ENCODE assay signal across 8 cellular contexts in genomic region chrX:118975831-118976598, GRCh38. TPM values are rescaled to one million over a fixed set of nuclear protein-coding genes. Genes with fewer than 3 reads are reported as not detected.
DNase-seq lines count a peak whose midpoint lies in the region; ATAC-seq and TF ChIP-seq lines count a peak whose summit lies in the region.

No MANE protein-coding gene starts in this region.

- POLR2A ChIA-PET in A673 (lab: Charles Lee; ENCODE audit: low non-redundant PET) = no interaction called here

- H3K9me3 ChIP-seq in A673 (ENCODE audit: low read depth, low read length, poor library complexity, severe bottlenecking) (no peaks in the 10 kb centered on the region), adrenal gland (replicated peaks in 1 of 3) (no peaks in the 10 kb centered on the region), right atrium auricular region (no peaks in the 10 kb centered on the region)

- ATAC-seq in GM21619 (IDR thresholded peaks at IDR 0.05; ENCODE audit: unreplicated experiment) (no peak), HG03139 (IDR thresholded peaks at IDR 0.05; ENCODE audit: unreplicated experiment) (no peak)

- H3K27me3 ChIP-seq in A673 (replicated peaks; ENCODE audit: insufficient read depth, low read depth, low read length, poor library complexity) = peaks cover 67% of the 10 kb centered on the region
- peaks cover 5% of the 10 kb centered on the region for H3K27me3 ChIP-seq in adrenal gland
- H3K27me3 ChIP-seq in right atrium auricular region = no peaks in the 10 kb centered on the region

- TF ChIP-seq CTCF in A673 (conservative IDR thresholded peaks at IDR 0.05; ENCODE audit: low read depth, low read length) (no peak), adrenal gland (IDR thresholded peaks at IDR 0.05) (no peak), right atrium auricular region (IDR thresholded peaks at IDR 0.05) (no peak), retinal pigment epithelial cell (conservative IDR thresholded peaks at IDR 0.05; ENCODE audit: low read depth, low read length) (no peak)

- DNase-seq in A673 (ENCODE audit: low spot score) = peak; percentile 10
- DNase-seq in HS-27A (ENCODE audit: low read depth) = peak; percentile 46
- DNase-seq in T follicular helper cell (ENCODE audit: low read depth) = peak; percentile 40
- peak; percentile 84 to 91 (median 89) for DNase-seq in adrenal gland
- peak; percentile 90 for DNase-seq in right atrium auricular region (ENCODE audit: low spot score)
- no peak for DNase-seq in retinal pigment epithelial cell (ENCODE audit: low read depth)

- no peaks in the 10 kb centered on the region for H3K4me1 ChIP-seq in A673 (ENCODE audit: insufficient read depth, low read length, poor library complexity, severe bottlenecking)
- peaks cover 4 to 12% of the 10 kb centered on the region in 2 donors for H3K4me1 ChIP-seq in adrenal gland (replicated peaks in 1 of 2)
- H3K4me1 ChIP-seq in right atrium auricular region = peaks cover 0 to 19% of the 10 kb centered on the region in 2 donors

- intact Hi-C loops in A673 (cut with micrococcal nuclease; ENCODE audit: unreplicated experiment) = no loop called here
- intact Hi-C loops in adrenal gland (cut with DNase I) = no loop called here

- no TSS peak for BruUV-seq in A673 (replicated peaks; lab: Mats Ljungman, UMichigan)

- peak overlapping the region; percentile 39 for H3K4me3 ChIP-seq in A673 (ENCODE audit: low read depth, low read length, poor library complexity, severe bottlenecking)
- peak overlapping the region in 2 of 4 donors; percentile 23 to 38 for H3K4me3 ChIP-seq in adrenal gland
- peak overlapping the region; percentile 62 to 65 for H3K4me3 ChIP-seq in right atrium auricular region
- peak overlapping the region; percentile 47 for H3K4me3 ChIP-seq in retinal pigment epithelial cell (ENCODE audit: low read length)

- H3K27ac ChIP-seq in A673 (ENCODE audit: low read depth, low read length, poor library complexity, severe bottlenecking) (no peak overlapping the region), adrenal gland (peak overlapping the region in 4 of 5 donors; percentile 73 to 94 (median 87)), right atrium auricular region (peak overlapping the region; percentile 77 to 89)

- H3K36me3 ChIP-seq in A673 (ENCODE audit: insufficient read depth, low read length, poor library complexity, severe bottlenecking) = no peaks in the 10 kb centered on the region
- H3K36me3 ChIP-seq in adrenal gland (replicated peaks in 1 of 2) = no peaks in the 10 kb centered on the region
- H3K36me3 ChIP-seq in right atrium auricular region = no peaks in the 10 kb centered on the region

- 0 to 40% (median 17%) methylated on average over 5 to 63 of the region's 64 CpGs for WGBS in adrenal gland, 4 donors

- peak in 1 of 2 donors; percentile 64 for TF ChIP-seq POLR2A in adrenal gland (IDR thresholded peaks at IDR 0.05)

- CTCF ChIA-PET in A673 (lab: Charles Lee) = interaction anchor here (0.6 kb wide), 1 partner anchor 13 kb away, joined by 3 read pairs; no protein-coding TSS in a partner anchor

RNA-seq across cellular contexts. Expression of gene LONRF3, which starts 1.6 kb away (rescaled TPM):
- 0.11 TPM in 1 of 2 replicates, not detected in the other for total RNA-seq in A673 (2021)
- total RNA-seq in adrenal gland = 1 to 10 TPM; 6.5 to 9.8 (median 7.8) TPM
- polyA plus RNA-seq in adrenal gland = 1 to 10 TPM; 1.4 to 4.8 (median 1.8) TPM
- total RNA-seq in right atrium auricular region = 1 to 10 TPM; 3.6 to 8.8 TPM
